ENCODE assay signal across 8 cellular contexts in the genomic region with DNA sequence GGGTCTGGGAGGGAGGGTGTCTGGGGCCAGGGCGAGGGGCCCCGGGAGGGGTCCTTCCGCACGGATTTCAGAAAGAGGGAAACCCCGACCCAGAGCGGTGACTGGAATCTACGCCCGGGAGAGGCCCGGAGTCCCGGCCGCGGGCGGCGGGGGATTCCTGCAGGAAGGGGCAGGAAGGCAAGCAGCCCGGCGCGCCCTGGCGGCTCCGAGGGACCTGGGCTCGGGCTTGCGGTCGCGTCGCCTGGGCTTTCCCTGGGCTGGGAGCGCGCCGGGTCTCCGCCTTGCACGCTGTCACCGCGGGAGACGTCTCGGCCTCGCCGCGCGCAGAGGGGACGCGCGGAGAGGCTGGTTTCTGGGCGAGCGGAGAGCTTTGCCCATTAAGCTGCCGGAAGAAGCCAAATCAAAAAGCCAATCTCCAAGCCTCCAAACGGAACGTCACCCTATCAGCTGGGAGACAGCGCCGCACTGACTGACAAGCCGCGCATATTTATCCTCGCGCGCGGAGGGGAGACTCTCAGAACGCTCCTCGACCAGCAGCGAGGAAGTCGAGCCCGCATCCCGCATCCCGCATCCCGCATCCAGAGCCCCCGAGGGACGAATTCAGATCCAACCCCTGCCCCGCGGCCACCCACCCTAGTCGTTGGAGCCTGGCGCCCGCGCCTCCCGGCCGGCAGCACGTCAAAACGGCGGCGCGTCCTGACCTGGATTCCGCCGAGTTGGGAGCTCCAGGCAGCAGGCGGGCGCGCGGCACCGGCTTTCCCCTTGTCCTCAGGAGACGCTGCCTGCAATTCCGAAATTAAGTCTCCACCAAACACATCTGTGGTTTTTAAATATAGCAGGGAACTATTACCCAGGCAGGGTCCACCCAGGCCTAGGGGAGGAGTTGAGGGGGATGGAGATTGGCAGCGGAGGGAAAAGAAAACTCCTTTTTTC. TPM values are rescaled to one million over a fixed set of nuclear protein-coding genes. Genes with fewer than 3 reads are reported as not detected.
A peak's percentile ranks its signal among the peaks of the same experiment; 100 is the strongest.
DNase-seq lines count a peak whose midpoint lies in the region; ATAC-seq and TF ChIP-seq lines count a peak whose summit lies in the region.

A gene with protein sequence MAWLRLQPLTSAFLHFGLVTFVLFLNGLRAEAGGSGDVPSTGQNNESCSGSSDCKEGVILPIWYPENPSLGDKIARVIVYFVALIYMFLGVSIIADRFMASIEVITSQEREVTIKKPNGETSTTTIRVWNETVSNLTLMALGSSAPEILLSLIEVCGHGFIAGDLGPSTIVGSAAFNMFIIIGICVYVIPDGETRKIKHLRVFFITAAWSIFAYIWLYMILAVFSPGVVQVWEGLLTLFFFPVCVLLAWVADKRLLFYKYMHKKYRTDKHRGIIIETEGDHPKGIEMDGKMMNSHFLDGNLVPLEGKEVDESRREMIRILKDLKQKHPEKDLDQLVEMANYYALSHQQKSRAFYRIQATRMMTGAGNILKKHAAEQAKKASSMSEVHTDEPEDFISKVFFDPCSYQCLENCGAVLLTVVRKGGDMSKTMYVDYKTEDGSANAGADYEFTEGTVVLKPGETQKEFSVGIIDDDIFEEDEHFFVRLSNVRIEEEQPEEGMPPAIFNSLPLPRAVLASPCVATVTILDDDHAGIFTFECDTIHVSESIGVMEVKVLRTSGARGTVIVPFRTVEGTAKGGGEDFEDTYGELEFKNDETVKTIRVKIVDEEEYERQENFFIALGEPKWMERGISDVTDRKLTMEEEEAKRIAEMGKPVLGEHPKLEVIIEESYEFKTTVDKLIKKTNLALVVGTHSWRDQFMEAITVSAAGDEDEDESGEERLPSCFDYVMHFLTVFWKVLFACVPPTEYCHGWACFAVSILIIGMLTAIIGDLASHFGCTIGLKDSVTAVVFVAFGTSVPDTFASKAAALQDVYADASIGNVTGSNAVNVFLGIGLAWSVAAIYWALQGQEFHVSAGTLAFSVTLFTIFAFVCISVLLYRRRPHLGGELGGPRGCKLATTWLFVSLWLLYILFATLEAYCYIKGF (minus strand): TSS at position 344 of the 933 bp plus-strand sequence. CDS start 20,529 bp downstream, outside the sequence.

- peaks cover 5% of the 10 kb centered on the region for H3K4me1 ChIP-seq in NT2/D1 (ENCODE audit: insufficient read depth, insufficient read length)
- no peaks in the 10 kb centered on the region for H3K4me1 ChIP-seq in smooth muscle cell (ENCODE audit: low read depth)

- H3K79me2 ChIP-seq in smooth muscle cell (ENCODE audit: low read depth) = no peaks in the 10 kb centered on the region

- peak within 1 kb of the TSS; percentile 99 for H3K4me2 ChIP-seq in smooth muscle cell

- H3K9ac ChIP-seq in NT2/D1 (ENCODE audit: insufficient read length, low read depth) (peak within 1 kb of the TSS; percentile 42), smooth muscle cell (ENCODE audit: low read depth) (no peak within 1 kb of the TSS)

- no peaks in the 10 kb centered on the region for H3K36me3 Mint-ChIP-seq in central memory CD8-positive, alpha-beta T cell (ENCODE audit: insufficient read depth)

- no peaks in the 10 kb centered on the region for H3K9me3 Mint-ChIP-seq in central memory CD8-positive, alpha-beta T cell

- TF ChIP-seq CTCF in GM06990 (IDR thresholded peaks at IDR 0.05; ENCODE audit: insufficient read depth, low read length, poor library complexity, severe bottlenecking) (no peak), smooth muscle cell (IDR thresholded peaks at IDR 0.05; ENCODE audit: borderline replicate concordance, insufficient read depth, poor library complexity, severe bottlenecking) (no peak)

- peak within 1 kb of the TSS; percentile 67 for H3K4me3 Mint-ChIP-seq in central memory CD8-positive, alpha-beta T cell

- ATAC-seq in HG02938 (IDR thresholded peaks at IDR 0.05; ENCODE audit: unreplicated experiment) (peak; percentile 33), GM19455 (IDR thresholded peaks at IDR 0.05; ENCODE audit: unreplicated experiment) (no peak), HG02870 (IDR thresholded peaks at IDR 0.05; ENCODE audit: unreplicated experiment) (no peak)
- ATAC-seq in central memory CD8-positive, alpha-beta T cell (replicated peaks; ENCODE audit: extremely low read depth, poor library complexity, severe bottlenecking) = no peak

- DNase-seq in GM06990 (ENCODE audit: extremely low read depth, insufficient read length) = peak; percentile 75
- DNase-seq in NT2/D1 (ENCODE audit: low read depth, low spot score) = no peak
- no peak for DNase-seq in central memory CD8-positive, alpha-beta T cell (ENCODE audit: low spot score in 2 of 2)
- DNase-seq in islet precursor cell = peak; percentile 79
- DNase-seq in smooth muscle cell (lab: John Stamatoyannopoulos, UW; ENCODE audit: unreplicated experiment) = no peak

- WGBS in smooth muscle cell (ENCODE audit: low lambda C conversion rate) = 1% methylated on average over 83 of the region's 86 CpGs

- H3K4me1 Mint-ChIP-seq in central memory CD8-positive, alpha-beta T cell = peaks cover 15% of the 10 kb centered on the region

- H3K27ac ChIP-seq in smooth muscle cell (ENCODE audit: low read depth) = no peak within 1 kb of the TSS

- H3K27me3 ChIP-seq in GM06990 (replicated peaks; ENCODE audit: control insufficient read depth, insufficient read depth, low read length) (no peaks in the 10 kb centered on the region), NT2/D1 (ENCODE audit: insufficient read depth, insufficient read length) (peaks cover 56% of the 10 kb centered on the region), smooth muscle cell (ENCODE audit: low read depth) (peaks cover 71% of the 10 kb centered on the region)

- H3K9me3 ChIP-seq in NT2/D1 (ENCODE audit: insufficient read depth, low read length) (no peaks in the 10 kb centered on the region), smooth muscle cell (replicated peaks; ENCODE audit: low read depth) (no peaks in the 10 kb centered on the region)

- no peaks in the 10 kb centered on the region for H3F3A ChIP-seq in smooth muscle cell (ENCODE audit: low read depth)

- no peaks in the 10 kb centered on the region for H3K36me3 ChIP-seq in GM06990 (ENCODE audit: control insufficient read depth, insufficient read depth, low read length)
- H3K36me3 ChIP-seq in NT2/D1 (ENCODE audit: insufficient read depth, insufficient read length, low read length) = no peaks in the 10 kb centered on the region
- H3K36me3 ChIP-seq in smooth muscle cell (ENCODE audit: low read depth) = no peaks in the 10 kb centered on the region

- peak within 1 kb of the TSS; percentile 82 for H2AFZ ChIP-seq in smooth muscle cell (ENCODE audit: low read depth)

- peaks cover 47% of the 10 kb centered on the region for H3K27me3 Mint-ChIP-seq in central memory CD8-positive, alpha-beta T cell

- no peak within 1 kb of the TSS for H3K27ac Mint-ChIP-seq in central memory CD8-positive, alpha-beta T cell (ENCODE audit: low read depth)

- no peaks in the 10 kb centered on the region for H4K20me1 ChIP-seq in smooth muscle cell (ENCODE audit: low read depth)

- H3K4me3 ChIP-seq in GM06990 (replicated peaks; ENCODE audit: low read depth, low read length) = peak within 1 kb of the TSS; percentile 78
- peak within 1 kb of the TSS; percentile 58 for H3K4me3 ChIP-seq in NT2/D1 (ENCODE audit: insufficient read length, low read depth)
- peak within 1 kb of the TSS; percentile 70 for H3K4me3 ChIP-seq in smooth muscle cell

RNA-seq across cellular contexts. Expression of the gene that starts here (rescaled TPM):
- 0.22 TPM in 1 of 2 replicates, not detected in the other for total RNA-seq in smooth muscle cell
- not detected in 2 replicates for polyA plus RNA-seq in smooth muscle cell

Comparison
In these comparisons a context has a peak if more than half of its experiments do, and no peak if none do; other contexts are left out.
1. DNase-seq: peak in GM06990 (single experiment) and islet precursor cell (single experiment); none in NT2/D1 (single experiment), central memory CD8-positive, alpha-beta T cell (0 of 2) and smooth muscle cell (single experiment).
2. Peak in every context shown above with its lines, with median percentiles within 50 percentile points of each other: H3K4me3 ChIP-seq.